Comparison of ENCODE assay signal across 8 cellular contexts in the genomic region with DNA sequence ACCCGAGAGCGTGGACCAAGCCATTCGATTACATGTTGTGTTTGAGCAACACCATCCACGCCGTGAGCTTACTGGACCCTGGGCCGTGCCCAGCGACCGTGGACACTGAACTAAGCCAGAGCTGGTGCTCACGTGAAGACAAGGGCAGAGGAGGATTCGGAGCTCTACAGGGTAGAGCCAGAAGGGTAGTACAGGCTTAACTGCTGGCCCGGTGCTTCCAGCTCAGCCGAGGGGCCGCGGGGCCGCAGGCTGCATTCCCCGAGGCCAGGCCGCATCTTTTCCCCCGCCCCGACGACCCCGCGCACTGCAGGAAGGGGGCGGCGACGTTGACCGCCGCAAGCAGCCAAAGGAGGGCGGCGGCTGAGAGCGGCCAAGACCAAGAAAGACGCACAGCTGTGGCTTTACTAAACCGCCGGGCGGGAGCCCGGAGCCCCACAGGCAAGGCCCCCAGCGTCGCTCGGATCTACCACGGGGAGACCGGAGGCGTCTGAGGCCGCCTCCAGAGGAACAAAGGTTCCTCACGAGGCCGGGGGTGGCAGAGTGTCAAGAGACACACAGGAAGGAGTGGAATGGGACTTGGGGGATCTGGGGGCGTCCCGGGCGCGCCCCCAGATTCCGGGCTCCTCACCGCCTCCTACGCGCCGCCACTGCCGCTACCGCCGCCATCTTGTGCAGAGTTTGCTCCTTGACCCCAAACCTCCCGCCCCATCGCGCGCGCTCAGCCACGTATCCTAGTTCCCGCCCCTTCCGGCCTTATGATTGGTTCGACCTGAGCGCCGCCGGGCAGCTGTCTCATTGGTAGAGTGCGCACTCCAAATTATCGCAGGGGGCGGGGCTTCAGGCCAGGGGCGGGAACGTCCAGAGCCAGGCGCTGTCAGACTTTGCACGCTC. TPM values are rescaled to one million over a fixed set of nuclear protein-coding genes. Genes with fewer than 3 reads are reported as not detected.
DNase-seq lines count a peak whose midpoint lies in the region; ATAC-seq and TF ChIP-seq lines count a peak whose summit lies in the region.

GANAB (minus strand) TSS at position 680 of the 891 bp plus-strand sequence; CDS start at position 666, 14 bp downstream.

- H3K9me3 ChIP-seq in PC-9 (ENCODE audit: insufficient read depth, low read depth): no peaks in the 10 kb centered on the region
- no peaks in the 10 kb centered on the region for H3K9me3 ChIP-seq in mucosa of rectum (ENCODE audit: control insufficient read depth in 2 of 2, low read length in 2 of 2)

- H3K9me2 ChIP-seq in PC-9 (ENCODE audit: insufficient read depth): no peaks in the 10 kb centered on the region

- H2AFZ ChIP-seq in PC-9: peak within 1 kb of the TSS; percentile 79

- CTCF ChIA-PET in PC-9 (lab: Charles Lee): interaction anchor here (0.5 to 0.8 kb wide), 4 partner anchors 19 to 209 kb away, joined by 3 to 8 read pairs (median 6); partner anchors contain the start of genes C11orf98, CSKMT and HNRNPUL2

- H4K20me1 ChIP-seq in PC-9 (ENCODE audit: insufficient read depth): peaks cover 5% of the 10 kb centered on the region; the same call in 1 of the 2 replicates

- DNase-seq in DMS 273 treated with DMSO at 0.1 percent for 48 hours (lab: John Stamatoyannopoulos, UW) (peak; percentile 86), PC-9 (peak; percentile 95 to 98), epithelial cell of proximal tubule (ENCODE audit: low read depth) (peak; percentile 64)
- DNase-seq in Jurkat, Clone E6-1 (ENCODE audit: low read depth, low spot score): peak; percentile 95
- peak; percentile 96 for DNase-seq in activated T-cell treated with anti-CD3 and anti-CD28 coated beads, Interleukin-2, amount 50 U/mL, for 1 hour
- DNase-seq in stimulated activated CD8-positive, alpha-beta memory T cell treated with anti-CD3 and anti-CD28 coated beads, Interleukin-4, amount 100 ng/mL, for 48 hours: peak; percentile 99

- peak; percentile 93 for ATAC-seq in GM21619 (IDR thresholded peaks at IDR 0.05; ENCODE audit: unreplicated experiment)

- POLR2A ChIA-PET in PC-9 (lab: Charles Lee; ENCODE audit: unreplicated experiment): interaction anchor here (0.6 to 0.9 kb wide), 5 partner anchors 19 to 125 kb away, joined by 4 to 13 read pairs (median 6); partner anchors contain the start of genes B3GAT3, C11orf98, CSKMT and HNRNPUL2

- BruUV-seq in PC-9 (replicated peaks; lab: Mats Ljungman, UMichigan): TSS peak; percentile 42

- H3K36me3 ChIP-seq in PC-9 (ENCODE audit: low read depth) (peaks cover 21% of the 10 kb centered on the region), mucosa of rectum (ENCODE audit: control insufficient read depth in 2 of 2, insufficient read depth in 2 of 2, low read length in 2 of 2) (peaks cover 12 to 30% of the 10 kb centered on the region in 2 donors)

- H3K27ac ChIP-seq in PC-9 (peak within 1 kb of the TSS; percentile 48), mucosa of rectum (ENCODE audit: low read depth in 2 of 2, low read length in 2 of 2) (peak within 1 kb of the TSS; percentile 70 to 91)

- H3K79me2 ChIP-seq in PC-9 (ENCODE audit: low read depth): peaks cover 61% of the 10 kb centered on the region

- H3K9ac ChIP-seq in mucosa of rectum (ENCODE audit: low read depth in 1 of 2, low read length in 2 of 2): peak within 1 kb of the TSS; percentile 84 to 85

- TF ChIP-seq CTCF in PC-9 (conservative IDR thresholded peaks at IDR 0.05) (no peak), epithelial cell of proximal tubule (conservative IDR thresholded peaks at IDR 0.05; ENCODE audit: low read depth, low read length) (no peak)

- H3K4me3 ChIP-seq in Jurkat, Clone E6-1 (ENCODE audit: low read length): peak within 1 kb of the TSS; percentile 99
- H3K4me3 ChIP-seq in PC-9: peak within 1 kb of the TSS; percentile 99
- H3K4me3 ChIP-seq in epithelial cell of proximal tubule (ENCODE audit: low read depth, low read length): peak within 1 kb of the TSS; percentile 99
- peak within 1 kb of the TSS; percentile 72 to 94 for H3K4me3 ChIP-seq in mucosa of rectum (ENCODE audit: low read length in 2 of 2)

- peaks cover 15% of the 10 kb centered on the region; the same call in 1 of the 2 replicates for H3K4me1 ChIP-seq in PC-9 (replicated peaks; ENCODE audit: insufficient read depth)
- peaks cover 11 to 16% of the 10 kb centered on the region in 2 donors for H3K4me1 ChIP-seq in mucosa of rectum (ENCODE audit: control insufficient read depth in 2 of 2, insufficient read depth in 2 of 2, low read length in 2 of 2)

- H3F3A ChIP-seq in PC-9 (ENCODE audit: insufficient read depth, low read depth): peaks cover 30% of the 10 kb centered on the region

- peak within 1 kb of the TSS; percentile 99 for H3K4me2 ChIP-seq in PC-9

- intact Hi-C loops in PC-9 (cut with micrococcal nuclease; ENCODE audit: unreplicated experiment): loop anchor here (1.0 to 5.0 kb wide), 3 partner anchors 24 to 194 kb away; partner anchors contain the start of genes EML3 and ROM1

- H3K27me3 ChIP-seq in PC-9 (ENCODE audit: insufficient read depth, low read depth) (no peaks in the 10 kb centered on the region), mucosa of rectum (ENCODE audit: control insufficient read depth in 2 of 2, insufficient read depth in 2 of 2, low read length in 2 of 2) (no peaks in the 10 kb centered on the region)

RNA-seq across cellular contexts. Expression of gene GANAB, which starts in this region (rescaled TPM):
- 268 TPM for polyA plus RNA-seq in Jurkat, Clone E6-1 (2012; ENCODE audit: insufficient read depth, insufficient read length)
- total RNA-seq in PC-9 (2021) (478 and 525 TPM in 2 replicates), epithelial cell of proximal tubule (191 and 281 TPM in 2 replicates)

Comparison
In these comparisons a context has a peak if more than half of its experiments do, and no peak if none do; other contexts are left out.
1. Peak in every context shown above with its lines: DNase-seq, ATAC-seq, H3K4me3 ChIP-seq and H3K27ac ChIP-seq.